Comparison of ENCODE assay signal across 8 cellular contexts in genomic region chr10:30704601-30705085, GRCh38.
DNase-seq lines count a peak whose midpoint lies in the region; ATAC-seq and TF ChIP-seq lines count a peak whose summit lies in the region.
"Not testable (repeated sequence)": the region's sequence is repeated elsewhere in the genome, so short reads cannot be mapped to it uniquely, and the experiment has no call there.

No MANE protein-coding gene starts in this region.

- H3K27ac Mint-ChIP-seq in CD8-positive, alpha-beta memory T cell = peak overlapping the region; percentile 90 to 99 (median 95)
- peak overlapping the region; percentile 97 for H3K27ac Mint-ChIP-seq in activated B cell treated with CpG ODN at 0.5 μM for 24 hours
- peak overlapping the region; percentile 95 for H3K27ac Mint-ChIP-seq in activated T-helper 1 cell treated with anti-CD3 and anti-CD28 coated beads, Interleukin-12 subunit alpha, Interleukin-12 subunit beta, Interleukin-2, Interleukin-4 antibody, amounts not matched to agents 30 ng/mL and 10 ng/mL and 1 ng/mL, durations not matched to agents 14 hours and 24 hours and 36 hours
- peak overlapping the region; percentile 93 to 97 for H3K27ac Mint-ChIP-seq in effector memory CD8-positive, alpha-beta T cell

- not testable (repeated sequence) for H3K9me3 ChIP-seq in CD8-positive, alpha-beta memory T cell (ENCODE audit: low read length)

- H3K4me1 ChIP-seq in CD8-positive, alpha-beta memory T cell (ENCODE audit: insufficient read depth, low read length) = peaks cover 65% of the 10 kb centered on the region

- peak; percentile 1 for ATAC-seq in GM19455 (IDR thresholded peaks at IDR 0.05; ENCODE audit: unreplicated experiment)
- ATAC-seq in HG02885 (IDR thresholded peaks at IDR 0.05; ENCODE audit: poor library complexity, unreplicated experiment) = peak; percentile 1
- ATAC-seq in activated B cell treated with CpG ODN at 0.5 μM for 24 hours (ENCODE audit: low read depth) = peak; percentile 13
- peak; percentile 9 for ATAC-seq in effector memory CD8-positive, alpha-beta T cell (replicated peaks)

- not testable (repeated sequence) for TF ChIP-seq CTCF in activated B cell treated with CpG ODN at 0.5 μM for 24 hours (IDR thresholded peaks at IDR 0.05)

- CTCF ChIA-PET in CD8-positive, alpha-beta memory T cell (lab: Charles Lee) = interaction anchor here (1.2 to 2.8 kb wide), 4 partner anchors 15 to 34 kb away, joined by 3 to 10 read pairs (median 6); no protein-coding TSS in a partner anchor
- CTCF ChIA-PET in activated B cell treated with CpG ODN at 0.5 μM for 24 hours (lab: Charles Lee) = interaction anchor here (5.7 kb wide), 1 partner anchor 18 kb away, joined by 42 read pairs; no protein-coding TSS in a partner anchor

- intact Hi-C loops in activated B cell treated with CpG ODN at 0.5 μM for 24 hours (cut with micrococcal nuclease) = loop anchor here (1.0 to 2.0 kb wide), 3 partner anchors 14 to 1224 kb away; partner anchors contain the start of genes ARHGAP12 and ZEB1
- intact Hi-C loops in activated T-helper 1 cell treated with anti-CD3 and anti-CD28 coated beads, Interleukin-12 subunit alpha, Interleukin-12 subunit beta, Interleukin-2, Interleukin-4 antibody, amounts not matched to agents 30 ng/mL and 10 ng/mL and 1 ng/mL, durations not matched to agents 14 hours and 24 hours and 36 hours (cut with micrococcal nuclease) = loop anchor here (2.0 to 10.0 kb wide), 5 partner anchors 287 to 1650 kb away; partner anchors contain the start of gene ARHGAP12

- peak overlapping the region; percentile 88 to 96 (median 89) for H3K4me3 Mint-ChIP-seq in CD8-positive, alpha-beta memory T cell
- H3K4me3 Mint-ChIP-seq in activated B cell treated with CpG ODN at 0.5 μM for 24 hours = peak overlapping the region; percentile 86
- H3K4me3 Mint-ChIP-seq in activated T-helper 1 cell treated with anti-CD3 and anti-CD28 coated beads, Interleukin-12 subunit alpha, Interleukin-12 subunit beta, Interleukin-2, Interleukin-4 antibody, amounts not matched to agents 30 ng/mL and 10 ng/mL and 1 ng/mL, durations not matched to agents 14 hours and 24 hours and 36 hours = peak overlapping the region; percentile 85
- peak overlapping the region; percentile 84 to 88 for H3K4me3 Mint-ChIP-seq in effector memory CD8-positive, alpha-beta T cell

- not testable (repeated sequence) for H3K9me3 Mint-ChIP-seq in CD8-positive, alpha-beta memory T cell; activated B cell treated with CpG ODN at 0.5 μM for 24 hours; activated T-helper 1 cell treated with anti-CD3 and anti-CD28 coated beads, Interleukin-12 subunit alpha, Interleukin-12 subunit beta, Interleukin-2, Interleukin-4 antibody, amounts not matched to agents 30 ng/mL and 10 ng/mL and 1 ng/mL, durations not matched to agents 14 hours and 24 hours and 36 hours; effector memory CD8-positive, alpha-beta T cell

- peaks cover 55 to 70% (median 66%) of the 10 kb centered on the region in 3 donors for H3K4me1 Mint-ChIP-seq in CD8-positive, alpha-beta memory T cell
- H3K4me1 Mint-ChIP-seq in activated B cell treated with CpG ODN at 0.5 μM for 24 hours = peaks cover 60% of the 10 kb centered on the region
- peaks cover 76% of the 10 kb centered on the region for H3K4me1 Mint-ChIP-seq in activated T-helper 1 cell treated with anti-CD3 and anti-CD28 coated beads, Interleukin-12 subunit alpha, Interleukin-12 subunit beta, Interleukin-2, Interleukin-4 antibody, amounts not matched to agents 30 ng/mL and 10 ng/mL and 1 ng/mL, durations not matched to agents 14 hours and 24 hours and 36 hours (ENCODE audit: low read depth)
- peaks cover 42 to 49% of the 10 kb centered on the region in 2 donors for H3K4me1 Mint-ChIP-seq in effector memory CD8-positive, alpha-beta T cell (ENCODE audit: low read depth in 2 of 2)

- not testable (repeated sequence) for H3K36me3 ChIP-seq in CD8-positive, alpha-beta memory T cell (ENCODE audit: insufficient read depth, low read length)

- peak in 3 of 5 donors; percentile 36 to 66 (median 60) for DNase-seq in CD8-positive, alpha-beta memory T cell
- DNase-seq in NCI-H1436 (lab: John Stamatoyannopoulos, UW) = peak; percentile 90
- not testable (repeated sequence) for DNase-seq in activated B cell treated with CpG ODN at 0.5 μM for 24 hours; effector memory CD8-positive, alpha-beta T cell
- peak; percentile 31 for DNase-seq in activated T-helper 1 cell treated with anti-CD3 and anti-CD28 coated beads, Interleukin-12 subunit alpha, Interleukin-12 subunit beta, Interleukin-2, Interleukin-4 antibody, amounts not matched to agents 30 ng/mL and 10 ng/mL and 1 ng/mL, durations not matched to agents 14 hours and 24 hours and 36 hours (ENCODE audit: low spot score)
- DNase-seq in stimulated activated CD4-positive, alpha-beta T cell treated with anti-CD3 and anti-CD28 coated beads, Interleukin-1b, Interleukin-23, amount 100 ng/mL, for 48 hours = peak; percentile 68

- POLR2A ChIA-PET in CD8-positive, alpha-beta memory T cell (lab: Charles Lee) = not testable (repeated sequence)
- POLR2A ChIA-PET in activated B cell treated with CpG ODN at 0.5 μM for 24 hours (lab: Charles Lee) = interaction anchor here (0.9 to 1.3 kb wide), 2 partner anchors 17 to 1225 kb away, joined by 3 read pairs; no protein-coding TSS in a partner anchor

- not testable (repeated sequence) for H3K27me3 ChIP-seq in CD8-positive, alpha-beta memory T cell (ENCODE audit: insufficient read depth, low read length, poor library complexity, severe bottlenecking)

- peak overlapping the region; percentile 83 for H3K4me3 ChIP-seq in CD8-positive, alpha-beta memory T cell (ENCODE audit: low read length)

- H3K27me3 Mint-ChIP-seq in CD8-positive, alpha-beta memory T cell; activated B cell treated with CpG ODN at 0.5 μM for 24 hours; activated T-helper 1 cell treated with anti-CD3 and anti-CD28 coated beads, Interleukin-12 subunit alpha, Interleukin-12 subunit beta, Interleukin-2, Interleukin-4 antibody, amounts not matched to agents 30 ng/mL and 10 ng/mL and 1 ng/mL, durations not matched to agents 14 hours and 24 hours and 36 hours (ENCODE audit: insufficient read depth); effector memory CD8-positive, alpha-beta T cell: not testable (repeated sequence)

- peaks cover 0 to 11% (median 0%) of the 10 kb centered on the region in 3 donors for H3K36me3 Mint-ChIP-seq in CD8-positive, alpha-beta memory T cell
- H3K36me3 Mint-ChIP-seq in activated B cell treated with CpG ODN at 0.5 μM for 24 hours (ENCODE audit: low read depth); activated T-helper 1 cell treated with anti-CD3 and anti-CD28 coated beads, Interleukin-12 subunit alpha, Interleukin-12 subunit beta, Interleukin-2, Interleukin-4 antibody, amounts not matched to agents 30 ng/mL and 10 ng/mL and 1 ng/mL, durations not matched to agents 14 hours and 24 hours and 36 hours (ENCODE audit: low read depth); effector memory CD8-positive, alpha-beta T cell (ENCODE audit: insufficient read depth): not testable (repeated sequence)

- H3K27ac ChIP-seq in CD8-positive, alpha-beta memory T cell (ENCODE audit: low read depth, low read length) = peak overlapping the region; percentile 49
